Comparison of ENCODE assay signal across 21 cellular contexts in genomic region chr9:109765278-109765677, GRCh38. TPM values are rescaled to one million over a fixed set of nuclear protein-coding genes. Genes with fewer than 3 reads are reported as not detected.
"Had no signal": no experiment of that assay in that cellular context is flagged by ENCODE, and none has a peak within 500 bp of the region (broad histone marks: within the 10 kb centered on the region; RNA-seq: fewer than 3 reads in every experiment).

No MANE protein-coding gene starts in this region.

- H2AFZ ChIP-seq: hepatocyte had no signal

- H3K36me3 ChIP-seq: esophagus muscularis mucosa, gastroesophageal sphincter, heart left ventricle, left lung, lower lobe of right lung had no signal

- H3K4me1 ChIP-seq: foreskin keratinocyte, gastroesophageal sphincter, left lung, lower lobe of right lung had no signal

- H3K4me3 ChIP-seq: coronary artery, dorsolateral prefrontal cortex, esophagus muscularis mucosa, gastroesophageal sphincter, heart left ventricle, hepatocyte, left lung, lower lobe of right lung, mucosa of descending colon had no signal

- H3K9me3 ChIP-seq: esophagus muscularis mucosa, gastroesophageal sphincter, heart left ventricle, left lung, lower lobe of right lung, mucosa of descending colon had no signal

- H3K4me2 ChIP-seq: hepatocyte had no signal

- H3K36me3 Mint-ChIP-seq: immature natural killer cell; mesothelial cell of epicardium; naive B cell; naive thymus-derived CD8-positive, alpha-beta T cell had no signal

- ATAC-seq: foreskin keratinocyte; gastroesophageal sphincter; left lung; lower lobe of right lung; mucosa of descending colon; naive thymus-derived CD8-positive, alpha-beta T cell had no signal

- H3K27me3 ChIP-seq: esophagus muscularis mucosa, gastroesophageal sphincter, heart left ventricle, hepatocyte had no signal

- H3K4me3 Mint-ChIP-seq: immature natural killer cell; mesothelial cell of epicardium; naive B cell; naive thymus-derived CD8-positive, alpha-beta T cell had no signal

- H3K27ac ChIP-seq: coronary artery, dorsolateral prefrontal cortex, esophagus muscularis mucosa, foreskin keratinocyte, gastroesophageal sphincter, heart left ventricle, hepatocyte, left lung, lower lobe of right lung had no signal

- H3K9me3 Mint-ChIP-seq: mesothelial cell of epicardium had no signal

- DNase-seq: dermis blood vessel endothelial cell; dorsolateral prefrontal cortex; effector CD4-positive, alpha-beta T cell; effector memory CD4-positive, alpha-beta T cell; foreskin keratinocyte; heart left ventricle; hypothalamus; immature natural killer cell; left cardiac atrium; left lung; left ventricle myocardium superior; lower lobe of right lung; mucosa of descending colon; naive B cell; naive thymus-derived CD8-positive, alpha-beta T cell had no signal

- H3K4me1 Mint-ChIP-seq: immature natural killer cell; naive B cell; naive thymus-derived CD8-positive, alpha-beta T cell had no signal

- H3K27ac Mint-ChIP-seq: immature natural killer cell; mesothelial cell of epicardium; naive B cell; naive thymus-derived CD8-positive, alpha-beta T cell had no signal

RNA-seq across cellular contexts. Expression of gene PALM2AKAP2, which starts 14.7 kb away (rescaled TPM):
- total RNA-seq: dermis blood vessel endothelial cell; endothelial cell of umbilical vein; naive thymus-derived CD8-positive, alpha-beta T cell had no signal
- polyA plus RNA-seq: foreskin keratinocyte; immature natural killer cell; naive thymus-derived CD8-positive, alpha-beta T cell had no signal
